Comparison of ENCODE assay signal across 32 cellular contexts in genomic region chr16:87631067-87631466, GRCh38. TPM values are rescaled to one million over a fixed set of nuclear protein-coding genes. Genes with fewer than 3 reads are reported as not detected.
"Had no signal": no experiment of that assay in that cellular context is flagged by ENCODE, and none has a peak within 500 bp of the region (broad histone marks: within the 10 kb centered on the region; RNA-seq: fewer than 3 reads in every experiment).

No MANE protein-coding gene starts in this region.

- DNase-seq: activated B cell treated with CpG ODN at 0.5 μM for 24 hours; activated CD4-positive, alpha-beta memory T cell treated with anti-CD3 and anti-CD28 coated beads for 36 hours; activated CD4-positive, alpha-beta T cell treated with anti-CD3 and anti-CD28 coated beads for 4 hours; activated CD4-positive, alpha-beta T cell treated with anti-CD3 and anti-CD28 coated beads, Interleukin-2, amount 10 ng/mL, durations not matched to agents 24 days and 14 days; activated CD4-positive, alpha-beta T cell treated with anti-CD3 and anti-CD28 coated beads, Interleukin-2, amount 50 U/mL, for 1 hour; activated CD4-positive, alpha-beta T cell treated with anti-CD3 and anti-CD28 coated beads, Interleukin-2, amount 50 U/mL, for 4 hours; activated CD4-positive, CD25-positive, alpha-beta regulatory T cell treated with anti-CD3 and anti-CD28 coated beads, Interleukin-2, amount 50 U/mL, for 72 hours; activated CD8-positive, alpha-beta memory T cell treated with anti-CD3 and anti-CD28 coated beads, Interleukin-2, amount 50 U/mL, for 4 hours; activated CD8-positive, alpha-beta T cell treated with anti-CD3 and anti-CD28 coated beads for 36 hours; activated effector memory CD4-positive, alpha-beta T cell treated with anti-CD3 and anti-CD28 coated beads, Interleukin-2, amount 50 U/mL, for 16 hours; activated gamma-delta T cell treated with Interleukin-2 at 50 U/mL for 16 hours; activated naive CD4-positive, alpha-beta T cell; activated naive CD4-positive, alpha-beta T cell treated with anti-CD3 and anti-CD28 coated beads, Interleukin-2, amount 10 ng/mL, durations not matched to agents 7 days and 5 days; activated naive CD8-positive, alpha-beta T cell treated with anti-CD3 and anti-CD28 coated beads, Interleukin-2, amount 10 ng/mL, durations not matched to agents 7 days and 5 days; activated naive CD8-positive, alpha-beta T cell treated with anti-CD3 and anti-CD28 coated beads, Interleukin-2, amount 50 U/mL, for 24 hours; activated T-cell treated with anti-CD3 and anti-CD28 coated beads for 4 hours; activated T-cell treated with anti-CD3 and anti-CD28 coated beads, Interleukin-2, amount 50 U/mL, for 1 hour; activated T-cell treated with anti-CD3 and anti-CD28 coated beads, Interleukin-2, amount 50 U/mL, for 4 hours; activated T-cell treated with anti-CD3 and anti-CD28 coated beads, Interleukin-2, amount 50 U/mL, for 72 hours; amygdala; anterior cingulate cortex; caudate nucleus; cerebellar nuclear complex; T-helper 2 cell; T-helper 9 cell had no signal

- H3K27me3 ChIP-seq: ascending aorta had no signal

- H3K4me3 ChIP-seq: ascending aorta, cardiac muscle cell had no signal

- FAIRE-seq: bronchial epithelial cell, TTC549 had no signal

- H3K36me3 ChIP-seq: ascending aorta, cardiac muscle cell had no signal

- H3K27ac ChIP-seq: ascending aorta, cardiac muscle cell, VCaP had no signal

RNA-seq across cellular contexts. Expression of gene JPH3, which starts 28.8 kb away (rescaled TPM):
- total RNA-seq: activated B cell treated with CpG ODN at 0.5 μM for 24 hours; activated CD4-positive, alpha-beta T cell treated with anti-CD3 and anti-CD28 coated beads, Interleukin-2, amount 10 ng/mL, durations not matched to agents 24 days and 14 days; activated CD8-positive, alpha-beta memory T cell treated with anti-CD3 and anti-CD28 coated beads for 36 hours; activated naive CD8-positive, alpha-beta T cell treated with anti-CD3 and anti-CD28 coated beads, Interleukin-2, amount 10 ng/mL, durations not matched to agents 7 days and 5 days; activated T-cell treated with anti-CD3 and anti-CD28 coated beads, Interleukin-2, amount 50 U/mL, for 4 hours; activated T-helper 1 cell treated with anti-CD3 and anti-CD28 coated beads, Interleukin-12 subunit alpha, Interleukin-12 subunit beta, Interleukin-2, Interleukin-4 antibody, amounts not matched to agents 30 ng/mL and 10 ng/mL and 1 ng/mL, durations not matched to agents 14 hours and 24 hours and 36 hours; ascending aorta; bronchial epithelial cell had no signal
